In the genomic region with DNA sequence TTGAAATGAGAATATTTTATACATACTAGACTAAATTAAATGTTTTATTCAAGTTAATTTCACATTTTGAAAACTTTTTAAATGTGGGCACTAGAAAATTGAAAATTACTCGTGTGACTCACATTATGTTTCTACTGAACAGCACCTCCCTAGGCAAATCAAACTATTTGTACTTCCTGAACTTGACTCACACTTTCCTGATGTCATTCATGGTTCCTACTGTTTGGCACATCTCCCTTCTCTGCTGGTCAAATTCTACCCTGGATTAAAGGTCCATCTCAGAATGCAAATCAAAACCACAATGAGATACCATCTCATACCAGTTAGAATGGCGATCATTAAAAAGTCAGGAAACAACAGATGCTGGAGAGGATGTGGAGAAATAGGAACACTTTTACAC, we compare ENCODE assay signal across 20 cellular contexts. TPM values are rescaled to one million over a fixed set of nuclear protein-coding genes. Genes with fewer than 3 reads are reported as not detected.
DNase-seq lines count a peak whose midpoint lies in the region; ATAC-seq, FAIRE-seq and TF ChIP-seq lines count a peak whose summit lies in the region.
"Had no signal": no experiment of that assay in that cellular context is flagged by ENCODE, and none has a peak within 500 bp of the region (broad histone marks: within the 10 kb centered on the region; RNA-seq: fewer than 3 reads in every experiment).

No MANE protein-coding gene starts in this region.

- CTCF ChIA-PET in RWPE1 (lab: Yijun Ruan, JAX), result no interaction called here

- no peak for FAIRE-seq in H54 (lab: Jason Lieb, UNC)
- FAIRE-seq: GM18507, H1 had no signal

- no peak overlapping the region for H3K4me3 Mint-ChIP-seq in endothelial cell (ENCODE audit: unreplicated experiment)
- H3K4me3 Mint-ChIP-seq: activated CD4-positive, alpha-beta T cell treated with anti-CD3 and anti-CD28 coated beads, Interleukin-2, amount 10 ng/mL, durations not matched to agents 24 days and 14 days; neural crest cell had no signal

- no peak for TF ChIP-seq CTCF in RWPE1 (conservative IDR thresholded peaks at IDR 0.05; ENCODE audit: low read depth)
- no peak for TF ChIP-seq CTCF in endothelial cell (IDR thresholded peaks at IDR 0.05; ENCODE audit: unreplicated experiment)

- POLR2A ChIA-PET in RWPE1 (lab: Yijun Ruan, JAX; ENCODE audit: low non-redundant PET), result no interaction called here

- H3K9me3 Mint-ChIP-seq in endothelial cell (ENCODE audit: unreplicated experiment), result no peaks in the 10 kb centered on the region
- H3K9me3 Mint-ChIP-seq: neural crest cell had no signal

- H3K36me3 Mint-ChIP-seq in endothelial cell (ENCODE audit: low read depth, unreplicated experiment), result peaks cover 3% of the 10 kb centered on the region

- DNase-seq in H54 (ENCODE audit: insufficient read length, low spot score), result peak; percentile 9
- peak; percentile 14 for DNase-seq in RWPE1 (ENCODE audit: low spot score)
- DNase-seq in stromal cell of bone marrow (ENCODE audit: low read depth), result peak; percentile 43
- no peak for DNase-seq in LoVo (ENCODE audit: low spot score)
- no peak for DNase-seq in endothelial cell (ENCODE audit: low spot score)
- no peak for DNase-seq in activated CD4-positive, alpha-beta T cell treated with anti-CD3 and anti-CD28 coated beads for 1 hour
- DNase-seq: activated CD4-positive, alpha-beta T cell treated with anti-CD3 and anti-CD28 coated beads, Interleukin-2, amount 10 ng/mL, durations not matched to agents 24 days and 14 days; activated effector memory CD4-positive, alpha-beta T cell treated with Interleukin-2 at 50 U/mL for 16 hours; adrenal gland; C1 segment of cervical spinal cord; NCI-H2171 treated with DMSO at 0.1 percent for 48 hours; Peyer's patch; testis had no signal

- peaks cover 3% of the 10 kb centered on the region for H3K27me3 Mint-ChIP-seq in endothelial cell (ENCODE audit: unreplicated experiment)
- H3K27me3 Mint-ChIP-seq: activated CD4-positive, alpha-beta T cell treated with anti-CD3 and anti-CD28 coated beads, Interleukin-2, amount 10 ng/mL, durations not matched to agents 24 days and 14 days had no signal

- H3K27ac Mint-ChIP-seq in endothelial cell (ENCODE audit: unreplicated experiment), result no peak overlapping the region
- H3K27ac Mint-ChIP-seq: activated CD4-positive, alpha-beta T cell treated with anti-CD3 and anti-CD28 coated beads, Interleukin-2, amount 10 ng/mL, durations not matched to agents 24 days and 14 days had no signal

- TF ChIP-seq POLR2A in H54 (IDR thresholded peaks at IDR 0.05; ENCODE audit: low read depth, low read length), result no peak

- no peak overlapping the region for H3K27ac ChIP-seq in RWPE1
- H3K27ac ChIP-seq: adrenal gland, gastroesophageal sphincter, Peyer's patch, testis had no signal

- peak; percentile 59 for ATAC-seq in esophagus mucosa
- ATAC-seq: gastroesophageal sphincter, SK-N-SH treated with all-trans-retinoic acid at 6 μM for 48 hours had no signal

- H3K4me1 Mint-ChIP-seq in endothelial cell (ENCODE audit: unreplicated experiment), result no peaks in the 10 kb centered on the region
- H3K4me1 Mint-ChIP-seq: activated CD4-positive, alpha-beta T cell treated with anti-CD3 and anti-CD28 coated beads, Interleukin-2, amount 10 ng/mL, durations not matched to agents 24 days and 14 days had no signal

RNA-seq across cellular contexts. Expression of a gene that starts 16.7 kb away (rescaled TPM):
- total RNA-seq in esophagus mucosa (not detected), endothelial cell (ENCODE audit: unreplicated experiment) (not detected)
- total RNA-seq: activated CD4-positive, alpha-beta T cell treated with anti-CD3 and anti-CD28 coated beads, Interleukin-2, amount 10 ng/mL, durations not matched to agents 24 days and 14 days; Peyer's patch; pulmonary artery endothelial cell had no signal

Comparison
In these comparisons a context has a peak if more than half of its experiments do, and no peak if none do; other contexts are left out.
1. DNase-seq: peak in H54 (single experiment), RWPE1 (single experiment) and stromal cell of bone marrow (single experiment); none in LoVo (single experiment), endothelial cell (single experiment) and activated CD4-positive, alpha-beta T cell treated with anti-CD3 and anti-CD28 coated beads for 1 hour (single experiment).